2 cellular contexts compared by ENCODE assay signal in genomic region chr4:41061482-41062185, GRCh38.
TF ChIP-seq lines count a peak whose summit lies in the region.

No MANE protein-coding gene starts in this region.

TF ChIP-seq in SK-N-SH treated with all-trans-retinoic acid at 6 μM for 48 hours, 23 proteins besides CTCF, POLR2A, EP300 and RAD21 (continued from another document):
- TF ChIP-seq OSR1 (CRISPR knock-in tag; IDR thresholded peaks at IDR 0.05): no peak
- no peak for TF ChIP-seq GLIS3 (CRISPR knock-in tag; IDR thresholded peaks at IDR 0.05)
- TF ChIP-seq RARB (CRISPR knock-in tag; IDR thresholded peaks at IDR 0.05): no peak
- TF ChIP-seq CSDC2 (CRISPR knock-in tag; IDR thresholded peaks at IDR 0.05): no peak
- no peak for TF ChIP-seq POU6F1 (CRISPR knock-in tag; IDR thresholded peaks at IDR 0.05; ENCODE audit: borderline replicate concordance, low read depth)
- no peak for TF ChIP-seq ZC3H10 (CRISPR knock-in tag; IDR thresholded peaks at IDR 0.05)
- TF ChIP-seq TCF4 (CRISPR knock-in tag; IDR thresholded peaks at IDR 0.05; ENCODE audit: borderline replicate concordance): no peak
- no peak for TF ChIP-seq CSRNP3 (CRISPR knock-in tag; IDR thresholded peaks at IDR 0.05)
- TF ChIP-seq PPARA (CRISPR knock-in tag; IDR thresholded peaks at IDR 0.05; ENCODE audit: borderline replicate concordance): no peak
- TF ChIP-seq ZNF8 (CRISPR knock-in tag; IDR thresholded peaks at IDR 0.05): no peak
- no peak for TF ChIP-seq ARNTL (CRISPR knock-in tag; IDR thresholded peaks at IDR 0.05; ENCODE audit: borderline replicate concordance, low read depth)
- TF ChIP-seq ZFP30 (CRISPR knock-in tag; IDR thresholded peaks at IDR 0.05): no peak
- TF ChIP-seq SNAI2 (CRISPR knock-in tag; IDR thresholded peaks at IDR 0.05): no peak
- TF ChIP-seq ESRRG (CRISPR knock-in tag; IDR thresholded peaks at IDR 0.05): no peak
- no peak for TF ChIP-seq TOX (CRISPR knock-in tag; IDR thresholded peaks at IDR 0.05; ENCODE audit: borderline replicate concordance)

TF ChIP-seq in SK-N-SH, 30 proteins besides CTCF, POLR2A, EP300 and RAD21 (continued from another document):
- TF ChIP-seq SMC3 (IDR thresholded peaks at IDR 0.05; ENCODE audit: low read depth, low read length) (no peak), RXRA (IDR thresholded peaks at IDR 0.05; ENCODE audit: borderline replicate concordance, low read depth) (no peak), POLR2AphosphoS5 (IDR thresholded peaks at IDR 0.05; ENCODE audit: low read depth, low read length) (no peak), ZBTB33 (IDR thresholded peaks at IDR 0.05; ENCODE audit: borderline replicate concordance, low read depth) (no peak), MAX (IDR thresholded peaks at IDR 0.05; ENCODE audit: low read depth) (no peak)
TF ChIP-seq in SK-N-SH: peak in this region for 0.
